ENCODE assay signal across 1 cellular context in the genomic region with DNA sequence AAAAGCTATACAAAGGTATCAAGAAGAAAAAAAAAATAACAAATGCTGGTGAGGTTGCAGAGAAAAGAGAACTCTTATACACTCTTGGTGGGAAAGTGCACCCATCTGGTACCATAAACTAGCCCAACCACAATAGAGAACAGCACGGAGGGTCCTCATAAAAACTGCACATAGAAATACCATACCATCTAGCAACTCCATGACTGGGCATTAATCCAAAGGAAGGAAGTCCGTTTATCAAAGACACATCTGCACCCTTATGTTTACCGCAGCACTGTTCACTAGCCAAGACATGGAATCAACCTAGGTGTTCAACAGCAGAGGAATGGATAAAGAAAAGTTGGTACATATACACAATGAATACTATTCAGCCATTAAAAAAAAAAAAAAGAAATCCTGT.
TF ChIP-seq lines count a peak whose summit lies in the region.

No MANE protein-coding gene starts in this region.

TF ChIP-seq in K562, 482 proteins besides CTCF, POLR2A, EP300 and RAD21 (continued from another document):
- TF ChIP-seq, protein P1, sequence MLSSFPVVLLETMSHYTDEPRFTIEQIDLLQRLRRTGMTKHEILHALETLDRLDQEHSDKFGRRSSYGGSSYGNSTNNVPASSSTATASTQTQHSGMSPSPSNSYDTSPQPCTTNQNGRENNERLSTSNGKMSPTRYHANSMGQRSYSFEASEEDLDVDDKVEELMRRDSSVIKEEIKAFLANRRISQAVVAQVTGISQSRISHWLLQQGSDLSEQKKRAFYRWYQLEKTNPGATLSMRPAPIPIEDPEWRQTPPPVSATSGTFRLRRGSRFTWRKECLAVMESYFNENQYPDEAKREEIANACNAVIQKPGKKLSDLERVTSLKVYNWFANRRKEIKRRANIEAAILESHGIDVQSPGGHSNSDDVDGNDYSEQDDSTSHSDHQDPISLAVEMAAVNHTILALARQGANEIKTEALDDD (IDR thresholded peaks at IDR 0.05): no peak
- TF ChIP-seq, protein P2, sequence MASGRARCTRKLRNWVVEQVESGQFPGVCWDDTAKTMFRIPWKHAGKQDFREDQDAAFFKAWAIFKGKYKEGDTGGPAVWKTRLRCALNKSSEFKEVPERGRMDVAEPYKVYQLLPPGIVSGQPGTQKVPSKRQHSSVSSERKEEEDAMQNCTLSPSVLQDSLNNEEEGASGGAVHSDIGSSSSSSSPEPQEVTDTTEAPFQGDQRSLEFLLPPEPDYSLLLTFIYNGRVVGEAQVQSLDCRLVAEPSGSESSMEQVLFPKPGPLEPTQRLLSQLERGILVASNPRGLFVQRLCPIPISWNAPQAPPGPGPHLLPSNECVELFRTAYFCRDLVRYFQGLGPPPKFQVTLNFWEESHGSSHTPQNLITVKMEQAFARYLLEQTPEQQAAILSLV (tag; IDR thresholded peaks at IDR 0.05): no peak
- peak; percentile 76 for TF ChIP-seq NFE2 (IDR thresholded peaks at IDR 0.05; ENCODE audit: low read depth)
- no peak for TF ChIP-seq ZNF75A (CRISPR knock-in tag; IDR thresholded peaks at IDR 0.05)
- TF ChIP-seq PTRF (tag; IDR thresholded peaks at IDR 0.05): no peak
